In the genomic region with DNA sequence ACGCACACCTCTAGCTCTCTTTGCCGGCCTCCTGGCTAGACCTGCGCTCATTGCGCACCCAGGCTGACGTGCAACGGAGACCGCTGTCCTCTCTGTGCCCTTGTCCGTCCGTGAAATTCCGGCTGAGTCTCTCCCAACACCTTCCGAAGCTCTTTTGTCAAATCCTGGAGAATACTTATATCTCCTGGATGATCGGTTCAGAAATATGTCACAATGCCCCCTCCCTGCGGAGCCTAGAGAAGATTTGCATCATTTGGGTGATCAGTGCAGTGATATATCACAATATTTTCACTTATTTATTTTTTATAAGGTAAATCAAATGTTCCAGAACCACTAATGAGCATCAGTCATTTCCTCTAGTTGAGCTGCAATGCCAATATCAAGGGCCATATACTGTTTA, we compare ENCODE assay signal across 11 cellular contexts.
DNase-seq lines count a peak whose midpoint lies in the region; ATAC-seq and TF ChIP-seq lines count a peak whose summit lies in the region.
"Had no signal": no experiment of that assay in that cellular context is flagged by ENCODE, and none has a peak within 500 bp of the region (broad histone marks: within the 10 kb centered on the region; RNA-seq: fewer than 3 reads in every experiment).

No MANE protein-coding gene starts in this region.

- in situ Hi-C loops in astrocyte of the spinal cord (cut with HindIII; ENCODE audit: low sequenced_read_pairs): no loop called here

- H3K27me3 Mint-ChIP-seq in natural killer cell treated with Interleukin-12 subunit alpha and Interleukin-12 subunit beta and Interleukin-15 and Interleukin-18, amount 100 ng/mL, for 72 hours: no peaks in the 10 kb centered on the region
- H3K27me3 Mint-ChIP-seq in natural killer cell (ENCODE audit: low read depth in 2 of 2) (no peaks in the 10 kb centered on the region), type B pancreatic cell (no peaks in the 10 kb centered on the region)
- H3K27me3 Mint-ChIP-seq: CD4-positive, CD25-positive, alpha-beta regulatory T cell had no signal

- no peaks in the 10 kb centered on the region for H3K4me1 Mint-ChIP-seq in natural killer cell treated with Interleukin-12 subunit alpha and Interleukin-12 subunit beta and Interleukin-15 and Interleukin-18, amount 100 ng/mL, for 72 hours (ENCODE audit: low read depth in 2 of 2)
- H3K4me1 Mint-ChIP-seq in natural killer cell: no peaks in the 10 kb centered on the region
- H3K4me1 Mint-ChIP-seq in type B pancreatic cell (ENCODE audit: unreplicated experiment): no peaks in the 10 kb centered on the region
- H3K4me1 Mint-ChIP-seq: CD4-positive, CD25-positive, alpha-beta regulatory T cell had no signal

- no peak overlapping the region for H3K4me3 ChIP-seq in astrocyte of the spinal cord (ENCODE audit: low read depth, low read length)

- intact Hi-C loops in natural killer cell (cut with micrococcal nuclease): no loop called here

- TF ChIP-seq CTCF in natural killer cell (IDR thresholded peaks at IDR 0.05): no peak
- no peak for TF ChIP-seq CTCF in astrocyte of the spinal cord (IDR thresholded peaks at IDR 0.05; ENCODE audit: low read depth, low read length)
- TF ChIP-seq CTCF in type B pancreatic cell (conservative IDR thresholded peaks at IDR 0.05): no peak

- peak; percentile 59 for DNase-seq in natural killer cell treated with Interleukin-12 subunit alpha and Interleukin-12 subunit beta and Interleukin-15 and Interleukin-18, amount 100 ng/mL, for 72 hours (ENCODE audit: low spot score)
- DNase-seq in natural killer cell (no peak), astrocyte of the spinal cord (ENCODE audit: low read depth, low spot score) (peak; percentile 13), islet precursor cell (peak; percentile 54), type B pancreatic cell (ENCODE audit: extremely low spot score, unreplicated experiment) (peak; percentile 74), OCI-M1 (lab: John Stamatoyannopoulos, UW) (no peak)
- DNase-seq: activated naive CD4-positive, alpha-beta T cell treated with Interleukin-2 at 50 U/mL for 16 hours; NCI-H1417 had no signal

- ATAC-seq in natural killer cell treated with Interleukin-12 subunit alpha and Interleukin-12 subunit beta and Interleukin-15 and Interleukin-18, amount 100 ng/mL, for 72 hours: no peak
- ATAC-seq in natural killer cell: no peak
- ATAC-seq in HG03139 (IDR thresholded peaks at IDR 0.05; ENCODE audit: unreplicated experiment): no peak
- no peak for ATAC-seq in GM18502 (IDR thresholded peaks at IDR 0.05; ENCODE audit: poor library complexity, unreplicated experiment)

- H3K36me3 Mint-ChIP-seq in natural killer cell treated with Interleukin-12 subunit alpha and Interleukin-12 subunit beta and Interleukin-15 and Interleukin-18, amount 100 ng/mL, for 72 hours: no peaks in the 10 kb centered on the region
- H3K36me3 Mint-ChIP-seq in natural killer cell: no peaks in the 10 kb centered on the region
- no peaks in the 10 kb centered on the region for H3K36me3 Mint-ChIP-seq in type B pancreatic cell
- H3K36me3 Mint-ChIP-seq: CD4-positive, CD25-positive, alpha-beta regulatory T cell had no signal

- H3K9me3 Mint-ChIP-seq in natural killer cell treated with Interleukin-12 subunit alpha and Interleukin-12 subunit beta and Interleukin-15 and Interleukin-18, amount 100 ng/mL, for 72 hours: no peaks in the 10 kb centered on the region
- H3K9me3 Mint-ChIP-seq in natural killer cell (no peaks in the 10 kb centered on the region), type B pancreatic cell (no peaks in the 10 kb centered on the region)

- no peak overlapping the region for H3K4me3 Mint-ChIP-seq in natural killer cell treated with Interleukin-12 subunit alpha and Interleukin-12 subunit beta and Interleukin-15 and Interleukin-18, amount 100 ng/mL, for 72 hours
- no peak overlapping the region for H3K4me3 Mint-ChIP-seq in natural killer cell
- H3K4me3 Mint-ChIP-seq in type B pancreatic cell: no peak overlapping the region
- H3K4me3 Mint-ChIP-seq: CD4-positive, CD25-positive, alpha-beta regulatory T cell had no signal

- H3K27ac Mint-ChIP-seq in natural killer cell treated with Interleukin-12 subunit alpha and Interleukin-12 subunit beta and Interleukin-15 and Interleukin-18, amount 100 ng/mL, for 72 hours: no peak overlapping the region
- no peak overlapping the region for H3K27ac Mint-ChIP-seq in natural killer cell
- H3K27ac Mint-ChIP-seq in type B pancreatic cell: no peak overlapping the region
- H3K27ac Mint-ChIP-seq: CD4-positive, CD25-positive, alpha-beta regulatory T cell had no signal

Comparison
In these comparisons a context has a peak if more than half of its experiments do, and no peak if none do; other contexts are left out.
1. DNase-seq: peak in natural killer cell treated with Interleukin-12 subunit alpha and Interleukin-12 subunit beta and Interleukin-15 and Interleukin-18, amount 100 ng/mL, for 72 hours (single experiment), astrocyte of the spinal cord (single experiment), islet precursor cell (single experiment) and type B pancreatic cell (single experiment); none in natural killer cell (single experiment) and OCI-M1 (single experiment).